Comparison of ENCODE assay signal across 5 cellular contexts in genomic region chr17:76731800-76732733, GRCh38. TPM values are rescaled to one million over a fixed set of nuclear protein-coding genes. Genes with fewer than 3 reads are reported as not detected.
A peak's percentile ranks its signal among the peaks of the same experiment; 100 is the strongest.
DNase-seq lines count a peak whose midpoint lies in the region; ATAC-seq, FAIRE-seq and TF ChIP-seq lines count a peak whose summit lies in the region.
"Not testable (repeated sequence)": the region's sequence is repeated elsewhere in the genome, so short reads cannot be mapped to it uniquely, and the experiment has no call there.

No MANE protein-coding gene starts in this region.

- DNase-seq in GM12892 (ENCODE audit: insufficient read length); activated CD4-positive, alpha-beta memory T cell treated with anti-CD3 and anti-CD28 coated beads for 36 hours; naive thymus-derived CD4-positive, alpha-beta T cell: not testable (repeated sequence)
- DNase-seq in NCI-H82 (lab: John Stamatoyannopoulos, UW) (peak; percentile 35), K562 (ENCODE audit: extremely low read depth in 1 of 4, low spot score in 3 of 4) (peak in 1 of 4 experiments; percentile 29)

- not testable (repeated sequence) for H3K9me1 ChIP-seq in K562 (ENCODE audit: control insufficient read depth, insufficient read depth, low read length)

- peak overlapping the region; percentile 33; the same call in 1 of the 3 replicates for H3K27ac ChIP-seq in K562 (ENCODE audit: extremely low read depth, low read depth, low read length)
- H3K27ac ChIP-seq in naive thymus-derived CD4-positive, alpha-beta T cell (ENCODE audit: low read depth, low read length): not testable (repeated sequence)

- not testable (repeated sequence) for H3K9me3 Mint-ChIP-seq in activated CD4-positive, alpha-beta memory T cell treated with anti-CD3 and anti-CD28 coated beads for 36 hours; naive thymus-derived CD4-positive, alpha-beta T cell

- POLR2A ChIA-PET in activated CD4-positive, alpha-beta memory T cell treated with anti-CD3 and anti-CD28 coated beads for 36 hours (lab: Charles Lee): interaction anchor here (0.5 to 1.6 kb wide), 5 partner anchors 11 to 305 kb away, joined by 3 to 4 read pairs (median 3); no protein-coding TSS in a partner anchor
- POLR2A ChIA-PET in K562 (lab: Yijun Ruan, JAX): interaction anchor here (0.6 to 8.5 kb wide), 15 partner anchors 7 to 324 kb away, joined by 3 to 75 read pairs (median 5); no protein-coding TSS in a partner anchor
- POLR2A ChIA-PET in naive thymus-derived CD4-positive, alpha-beta T cell (lab: Charles Lee): interaction anchor here (1.1 to 8.2 kb wide), 4 partner anchors 6 to 217 kb away, joined by 3 to 187 read pairs (median 34); partner anchors contain the start of genes JMJD6 and METTL23

- peak; percentile 15 for TF ChIP-seq POLR2A in GM12892 (IDR thresholded peaks at IDR 0.05; ENCODE audit: low read depth, low read length)
- peak; percentile 72 for TF ChIP-seq POLR2A in K562 (conservative IDR thresholded peaks at IDR 0.05)

- H3K4me1 Mint-ChIP-seq in activated CD4-positive, alpha-beta memory T cell treated with anti-CD3 and anti-CD28 coated beads for 36 hours (ENCODE audit: low read depth): peaks cover 45% of the 10 kb centered on the region
- H3K4me1 Mint-ChIP-seq in naive thymus-derived CD4-positive, alpha-beta T cell: peaks cover 26 to 82% (median 59%) of the 10 kb centered on the region in 7 donors

- BruUV-seq in K562 (replicated peaks; lab: Mats Ljungman, UMichigan): not testable (repeated sequence)

- TF ChIP-seq EP300 in K562 (IDR thresholded peaks at IDR 0.05; ENCODE audit: low read length): not testable (repeated sequence)

- not testable (repeated sequence) for FAIRE-seq in GM12892 (lab: Jason Lieb, UNC); K562 (lab: Jason Lieb, UNC)

- peaks cover 66% of the 10 kb centered on the region for H3K36me3 ChIP-seq in K562 (ENCODE audit: control insufficient read depth, insufficient read depth, low read length)
- H3K36me3 ChIP-seq in naive thymus-derived CD4-positive, alpha-beta T cell (ENCODE audit: control insufficient read depth in 2 of 3, insufficient read depth in 3 of 3, low read length in 3 of 3): peaks cover 21 to 45% (median 42%) of the 10 kb centered on the region in 3 experiments

- peaks cover 60% of the 10 kb centered on the region for H3K36me3 Mint-ChIP-seq in activated CD4-positive, alpha-beta memory T cell treated with anti-CD3 and anti-CD28 coated beads for 36 hours
- peaks cover 12 to 44% (median 33%) of the 10 kb centered on the region in 5 donors for H3K36me3 Mint-ChIP-seq in naive thymus-derived CD4-positive, alpha-beta T cell

- H3K4me2 ChIP-seq in K562 (ENCODE audit: insufficient read depth, low read length): not testable (repeated sequence)

- TF ChIP-seq RAD21 in K562 (CRISPR knock-in tag; conservative IDR thresholded peaks at IDR 0.05 in 1 of 2, IDR thresholded peaks at IDR 0.05 in 1 of 2): not testable (repeated sequence)

- not testable (repeated sequence) for H3K9me3 ChIP-seq in K562 (replicated peaks; ENCODE audit: control insufficient read depth, insufficient read depth, low read depth, low read length); naive thymus-derived CD4-positive, alpha-beta T cell (ENCODE audit: control insufficient read depth in 2 of 3, low read length in 3 of 3)

- H4K20me1 ChIP-seq in K562 (replicated peaks; ENCODE audit: control insufficient read depth, insufficient read depth, low read length): peaks cover 35% of the 10 kb centered on the region

- peaks cover 85% of the 10 kb centered on the region for H3K79me2 ChIP-seq in K562 (ENCODE audit: control insufficient read depth, insufficient read depth, low read length)

- not testable (repeated sequence) for H3K4me3 ChIP-seq in K562; naive thymus-derived CD4-positive, alpha-beta T cell (ENCODE audit: low read length)

- TF ChIP-seq CTCF in K562 (IDR thresholded peaks at IDR 0.05 in 2 of 3, conservative IDR thresholded peaks at IDR 0.05 in 1 of 3; ENCODE audit: insufficient read depth in 2 of 3, low read depth in 1 of 3, low read length in 3 of 3): not testable (repeated sequence)

- ATAC-seq in K562; naive thymus-derived CD4-positive, alpha-beta T cell: not testable (repeated sequence)

- H2AFZ ChIP-seq in K562 (ENCODE audit: low read depth, low read length): not testable (repeated sequence)

- peaks cover 15 to 23% of the 10 kb centered on the region in 2 experiments for H3K4me1 ChIP-seq in K562 (replicated peaks in 1 of 2; ENCODE audit: control insufficient read depth in 2 of 2, insufficient read depth in 2 of 2, low read length in 2 of 2)
- peaks cover 58 to 61% of the 10 kb centered on the region in 2 donors for H3K4me1 ChIP-seq in naive thymus-derived CD4-positive, alpha-beta T cell (ENCODE audit: control insufficient read depth in 2 of 2, insufficient read depth in 2 of 2, low read length in 2 of 2)

- H3K27me3 Mint-ChIP-seq in activated CD4-positive, alpha-beta memory T cell treated with anti-CD3 and anti-CD28 coated beads for 36 hours; naive thymus-derived CD4-positive, alpha-beta T cell: not testable (repeated sequence)

- not testable (repeated sequence) for H3K4me3 Mint-ChIP-seq in activated CD4-positive, alpha-beta memory T cell treated with anti-CD3 and anti-CD28 coated beads for 36 hours
- peak overlapping the region in 6 of 10 donors; percentile 10 to 98 (median 26) for H3K4me3 Mint-ChIP-seq in naive thymus-derived CD4-positive, alpha-beta T cell

- CTCF ChIA-PET in activated CD4-positive, alpha-beta memory T cell treated with anti-CD3 and anti-CD28 coated beads for 36 hours (lab: Charles Lee); K562 (lab: Yijun Ruan, JAX; ENCODE audit: low intra/inter-chr PET ratio): not testable (repeated sequence)
- CTCF ChIA-PET in naive thymus-derived CD4-positive, alpha-beta T cell (lab: Charles Lee): interaction anchor here (0.9 to 2.4 kb wide), 2 partner anchors 19 to 52 kb away, joined by 3 to 10 read pairs; no protein-coding TSS in a partner anchor

- WGBS in K562 (ENCODE audit: insufficient coverage, low coverage, missing lambda C conversion rate): 65% methylated on average over 12 of the region's 13 CpGs

- intact Hi-C loops in activated CD4-positive, alpha-beta memory T cell treated with anti-CD3 and anti-CD28 coated beads for 36 hours (cut with micrococcal nuclease); K562 (cut with micrococcal nuclease): not testable (repeated sequence)
- intact Hi-C loops in naive thymus-derived CD4-positive, alpha-beta T cell (cut with micrococcal nuclease): loop anchor here (10.0 kb wide), 2 partner anchors 713 to 947 kb away; partner anchors contain the start of gene UNK (in 1 of the 2)

- not testable (repeated sequence) for H3K9ac ChIP-seq in K562 (ENCODE audit: insufficient read depth in 1 of 2, low read depth in 2 of 2, low read length in 2 of 2)

- in situ Hi-C loops in K562 (cut with MboI): not testable (repeated sequence)

- peak overlapping the region; percentile 71 for H3K27ac Mint-ChIP-seq in activated CD4-positive, alpha-beta memory T cell treated with anti-CD3 and anti-CD28 coated beads for 36 hours
- H3K27ac Mint-ChIP-seq in naive thymus-derived CD4-positive, alpha-beta T cell: peak overlapping the region in 8 of 9 donors; percentile 28 to 95 (median 74)

- not testable (repeated sequence) for H3K27me3 ChIP-seq in K562 (ENCODE audit: control insufficient read depth in 2 of 2, insufficient read depth in 2 of 2, low read length in 2 of 2); naive thymus-derived CD4-positive, alpha-beta T cell (ENCODE audit: control insufficient read depth in 2 of 2, insufficient read depth in 2 of 2, low read length in 2 of 2)

RNA-seq across cellular contexts. Expression of gene SRSF2, which starts 5.1 kb away (rescaled TPM):
- polyA plus RNA-seq in GM12892 (2012; ENCODE audit: missing spikeins): 250 TPM
- 100 to 1,000 TPM; 299 TPM for total RNA-seq in activated CD4-positive, alpha-beta memory T cell treated with anti-CD3 and anti-CD28 coated beads for 36 hours
- 541 and 860 TPM in 2 replicates for total RNA-seq in K562 (2011; cell fraction: chromatin; rRNA removed; ENCODE audit: low replicate concordance)
- total RNA-seq in K562 (2011; cell fraction: nucleolus; rRNA removed): 738 and 811 TPM in 2 replicates
- total RNA-seq in K562 (2011; cell fraction: nucleoplasm; rRNA removed): 625 and 722 TPM in 2 replicates
- total RNA-seq in K562 (2014; rRNA removed) (583 and 1,185 TPM in 2 replicates), K562 (2014; rRNA removed; fragmentation: Illumina TruSeq; extraction: Trizol) (261 and 276 TPM in 2 replicates), K562 (2015; rRNA removed; fragmentation: Illumina TruSeq; extraction: Trizol) (339 and 353 TPM in 2 replicates), K562 (2021) (499 and 569 TPM in 2 replicates)
- polyA plus RNA-seq in K562 (2011; rRNA removed) (422 and 444 TPM in 2 replicates), K562 (2014; fragmentation: Illumina TruSeq; extraction: Trizol) (379 and 393 TPM in 2 replicates), K562 (2014; fragmentation: Nextera tagmentation; extraction: Ambion mirVana) (100 to 1,000 TPM; 161 to 186 TPM), K562 (2014; rRNA removed) (579 and 682 TPM in 2 replicates)
- polyA plus RNA-seq in K562 (2011; cell fraction: cytosol; rRNA removed): 268 and 523 TPM in 2 replicates
- polyA plus RNA-seq in K562 (2011; cell fraction: nucleus; rRNA removed): 1,783 and 2,637 TPM in 2 replicates
- polyA plus RNA-seq in K562 (2012): 310 and 372 TPM in 2 replicates
- polyA minus RNA-seq in K562 (2011; rRNA and poly(A)+ RNA removed): 180 and 185 TPM in 2 replicates
- 370 and 404 TPM in 2 replicates for polyA minus RNA-seq in K562 (2011; cell fraction: cytosol; rRNA and poly(A)+ RNA removed)
- polyA minus RNA-seq in K562 (2011; cell fraction: nucleus; rRNA and poly(A)+ RNA removed): 793 and 922 TPM in 2 replicates
- total RNA-seq in naive thymus-derived CD4-positive, alpha-beta T cell: 100 to 1,000 TPM; 327 to 363 (median 351) TPM
- 100 to 1,000 TPM; 104 to 126 TPM for polyA plus RNA-seq in naive thymus-derived CD4-positive, alpha-beta T cell

RNA-seq across cellular contexts. Expression of gene METTL23, which starts 5.4 kb away (rescaled TPM):
- polyA plus RNA-seq in GM12892 (2012; ENCODE audit: missing spikeins): 40.1 TPM
- 10 to 100 TPM; 29.1 to 29.2 TPM for total RNA-seq in activated CD4-positive, alpha-beta memory T cell treated with anti-CD3 and anti-CD28 coated beads for 36 hours
- total RNA-seq in K562 (2011; cell fraction: chromatin; rRNA removed; ENCODE audit: low replicate concordance): 39.2 and 44.3 TPM in 2 replicates
- 29.1 and 31.7 TPM in 2 replicates for total RNA-seq in K562 (2011; cell fraction: nucleolus; rRNA removed)
- total RNA-seq in K562 (2011; cell fraction: nucleoplasm; rRNA removed): 28.7 and 31.7 TPM in 2 replicates
- total RNA-seq in K562 (2014; rRNA removed) (29.4 and 32.9 TPM in 2 replicates), K562 (2014; rRNA removed; fragmentation: Illumina TruSeq; extraction: Trizol) (37.3 and 47.0 TPM in 2 replicates), K562 (2015; rRNA removed; fragmentation: Illumina TruSeq; extraction: Trizol) (24.1 and 29.5 TPM in 2 replicates), K562 (2021) (36.5 TPM in 2 replicates)
- polyA plus RNA-seq in K562 (2011; rRNA removed) (56.7 and 67.3 TPM in 2 replicates), K562 (2014; fragmentation: Illumina TruSeq; extraction: Trizol) (41.6 and 44.1 TPM in 2 replicates), K562 (2014; fragmentation: Nextera tagmentation; extraction: Ambion mirVana) (10 to 100 TPM; 42.2 to 46.1 TPM), K562 (2014; rRNA removed) (46.6 and 58.5 TPM in 2 replicates)
- 40.2 and 42.2 TPM in 2 replicates for polyA plus RNA-seq in K562 (2011; cell fraction: cytosol; rRNA removed)
- polyA plus RNA-seq in K562 (2011; cell fraction: nucleus; rRNA removed): 39.8 and 45.6 TPM in 2 replicates
- polyA plus RNA-seq in K562 (2012): 44.3 and 52.0 TPM in 2 replicates
- 29.0 and 31.8 TPM in 2 replicates for polyA minus RNA-seq in K562 (2011; rRNA and poly(A)+ RNA removed)
- polyA minus RNA-seq in K562 (2011; cell fraction: cytosol; rRNA and poly(A)+ RNA removed): 6.7 and 12.1 TPM in 2 replicates
- 9.2 and 15.1 TPM in 2 replicates for polyA minus RNA-seq in K562 (2011; cell fraction: nucleus; rRNA and poly(A)+ RNA removed)
- total RNA-seq in naive thymus-derived CD4-positive, alpha-beta T cell: 10 to 100 TPM; 39.6 to 74.0 (median 44.2) TPM
- 100 to 1,000 TPM; 147 to 152 TPM for polyA plus RNA-seq in naive thymus-derived CD4-positive, alpha-beta T cell

RNA-seq across cellular contexts. Expression of gene JMJD6, which starts 5.7 kb away (rescaled TPM):
- polyA plus RNA-seq in GM12892 (2012; ENCODE audit: missing spikeins): 23.8 TPM
- total RNA-seq in activated CD4-positive, alpha-beta memory T cell treated with anti-CD3 and anti-CD28 coated beads for 36 hours: 10 to 100 TPM; 53.4 to 56.6 TPM
- total RNA-seq in K562 (2011; cell fraction: chromatin; rRNA removed; ENCODE audit: low replicate concordance): 39.0 and 102 TPM in 2 replicates
- 54.7 and 69.0 TPM in 2 replicates for total RNA-seq in K562 (2011; cell fraction: nucleolus; rRNA removed)
- 46.6 and 49.9 TPM in 2 replicates for total RNA-seq in K562 (2011; cell fraction: nucleoplasm; rRNA removed)
- total RNA-seq in K562 (2014; rRNA removed) (40.2 and 40.7 TPM in 2 replicates), K562 (2014; rRNA removed; fragmentation: Illumina TruSeq; extraction: Trizol) (23.4 and 28.1 TPM in 2 replicates), K562 (2015; rRNA removed; fragmentation: Illumina TruSeq; extraction: Trizol) (37.4 and 38.5 TPM in 2 replicates), K562 (2021) (47.9 and 52.3 TPM in 2 replicates)
- polyA plus RNA-seq in K562 (2011; rRNA removed) (22.2 and 30.9 TPM in 2 replicates), K562 (2014; fragmentation: Illumina TruSeq; extraction: Trizol) (36.5 and 38.2 TPM in 2 replicates), K562 (2014; fragmentation: Nextera tagmentation; extraction: Ambion mirVana) (10 to 100 TPM in 1 of 2 experiments, 1 to 10 TPM in 1; 2.5 to 10.5 TPM), K562 (2014; rRNA removed) (36.3 and 40.9 TPM in 2 replicates)
- 25.7 and 30.0 TPM in 2 replicates for polyA plus RNA-seq in K562 (2011; cell fraction: cytosol; rRNA removed)
- polyA plus RNA-seq in K562 (2011; cell fraction: nucleus; rRNA removed): 83.8 and 88.4 TPM in 2 replicates
- 50.5 and 52.4 TPM in 2 replicates for polyA plus RNA-seq in K562 (2012)
- polyA minus RNA-seq in K562 (2011; rRNA and poly(A)+ RNA removed): 13.2 and 15.1 TPM in 2 replicates
- polyA minus RNA-seq in K562 (2011; cell fraction: cytosol; rRNA and poly(A)+ RNA removed): 17.1 and 17.9 TPM in 2 replicates
- polyA minus RNA-seq in K562 (2011; cell fraction: nucleus; rRNA and poly(A)+ RNA removed): 12.0 and 22.5 TPM in 2 replicates
- 100 to 1,000 TPM in 2 of 5 experiments, 10 to 100 TPM in 3; 39.9 to 132 (median 58.3) TPM for total RNA-seq in naive thymus-derived CD4-positive, alpha-beta T cell
- polyA plus RNA-seq in naive thymus-derived CD4-positive, alpha-beta T cell: 10 to 100 TPM; 18.5 to 44.3 TPM

RNA-seq across cellular contexts. Expression of gene MFSD11, which starts 5.9 kb away (rescaled TPM):
- polyA plus RNA-seq in GM12892 (2012; ENCODE audit: missing spikeins): 10.9 TPM
- total RNA-seq in activated CD4-positive, alpha-beta memory T cell treated with anti-CD3 and anti-CD28 coated beads for 36 hours: 10 to 100 TPM; 17.5 to 18.3 TPM
- total RNA-seq in K562 (2011; cell fraction: chromatin; rRNA removed; ENCODE audit: low replicate concordance): 145 and 147 TPM in 2 replicates
- total RNA-seq in K562 (2011; cell fraction: nucleolus; rRNA removed): 84.1 and 87.6 TPM in 2 replicates
- 125 and 138 TPM in 2 replicates for total RNA-seq in K562 (2011; cell fraction: nucleoplasm; rRNA removed)
- total RNA-seq in K562 (2014; rRNA removed): 15.5 and 25.6 TPM in 2 replicates
- 20.9 and 21.8 TPM in 2 replicates for total RNA-seq in K562 (2014; rRNA removed; fragmentation: Illumina TruSeq; extraction: Trizol)
- 21.6 and 24.1 TPM in 2 replicates for total RNA-seq in K562 (2015; rRNA removed; fragmentation: Illumina TruSeq; extraction: Trizol)
- total RNA-seq in K562 (2021): 24.5 and 26.2 TPM in 2 replicates
- polyA plus RNA-seq in K562 (2011; rRNA removed): 23.7 and 24.4 TPM in 2 replicates
- 20.6 and 23.7 TPM in 2 replicates for polyA plus RNA-seq in K562 (2011; cell fraction: cytosol; rRNA removed)
- polyA plus RNA-seq in K562 (2011; cell fraction: nucleus; rRNA removed): 57.8 and 68.3 TPM in 2 replicates
- 21.9 and 28.2 TPM in 2 replicates for polyA plus RNA-seq in K562 (2012)
- 15.0 and 17.9 TPM in 2 replicates for polyA plus RNA-seq in K562 (2014; fragmentation: Illumina TruSeq; extraction: Trizol)
- 10 to 100 TPM; 14.4 to 19.7 TPM for polyA plus RNA-seq in K562 (2014; fragmentation: Nextera tagmentation; extraction: Ambion mirVana)
- polyA plus RNA-seq in K562 (2014; rRNA removed): 19.9 and 22.8 TPM in 2 replicates
- polyA minus RNA-seq in K562 (2011; rRNA and poly(A)+ RNA removed): 30.5 and 35.7 TPM in 2 replicates
- polyA minus RNA-seq in K562 (2011; cell fraction: cytosol; rRNA and poly(A)+ RNA removed): 16.4 and 22.1 TPM in 2 replicates
- polyA minus RNA-seq in K562 (2011; cell fraction: nucleus; rRNA and poly(A)+ RNA removed): 30.6 and 40.5 TPM in 2 replicates
- 10 to 100 TPM; 24.4 to 33.7 (median 32.0) TPM for total RNA-seq in naive thymus-derived CD4-positive, alpha-beta T cell
- polyA plus RNA-seq in naive thymus-derived CD4-positive, alpha-beta T cell: 10 to 100 TPM; 17.3 to 25.4 TPM

RNA-seq across cellular contexts. Expression of gene MXRA7, which starts 21.3 kb away (rescaled TPM):
- 1.00 TPM for polyA plus RNA-seq in GM12892 (2012; ENCODE audit: missing spikeins)
- 1 to 10 TPM; 7.5 to 8.0 TPM for total RNA-seq in activated CD4-positive, alpha-beta memory T cell treated with anti-CD3 and anti-CD28 coated beads for 36 hours
- total RNA-seq in K562 (2011; cell fraction: chromatin; rRNA removed; ENCODE audit: low replicate concordance): 7.4 and 13.0 TPM in 2 replicates
- 13.7 and 15.5 TPM in 2 replicates for total RNA-seq in K562 (2011; cell fraction: nucleolus; rRNA removed)
- total RNA-seq in K562 (2011; cell fraction: nucleoplasm; rRNA removed): 17.9 and 28.3 TPM in 2 replicates
- total RNA-seq in K562 (2014; rRNA removed) (14.1 and 17.1 TPM in 2 replicates), K562 (2014; rRNA removed; fragmentation: Illumina TruSeq; extraction: Trizol) (17.8 and 18.9 TPM in 2 replicates), K562 (2015; rRNA removed; fragmentation: Illumina TruSeq; extraction: Trizol) (8.2 and 8.8 TPM in 2 replicates), K562 (2021) (12.8 and 14.3 TPM in 2 replicates)
- polyA plus RNA-seq in K562 (2011; rRNA removed) (36.8 and 38.4 TPM in 2 replicates), K562 (2014; fragmentation: Illumina TruSeq; extraction: Trizol) (24.4 and 25.0 TPM in 2 replicates), K562 (2014; fragmentation: Nextera tagmentation; extraction: Ambion mirVana) (1 to 10 TPM; 2.6 to 3.2 TPM), K562 (2014; rRNA removed) (14.4 and 22.0 TPM in 2 replicates)
- 14.5 and 26.4 TPM in 2 replicates for polyA plus RNA-seq in K562 (2011; cell fraction: cytosol; rRNA removed)
- polyA plus RNA-seq in K562 (2011; cell fraction: nucleus; rRNA removed): 17.3 and 17.5 TPM in 2 replicates
- 9.6 and 28.4 TPM in 2 replicates for polyA plus RNA-seq in K562 (2012)
- 15.4 and 21.1 TPM in 2 replicates for polyA minus RNA-seq in K562 (2011; rRNA and poly(A)+ RNA removed)
- 13.4 and 15.8 TPM in 2 replicates for polyA minus RNA-seq in K562 (2011; cell fraction: cytosol; rRNA and poly(A)+ RNA removed)
- polyA minus RNA-seq in K562 (2011; cell fraction: nucleus; rRNA and poly(A)+ RNA removed): 1.6 and 4.3 TPM in 2 replicates
- 1 to 10 TPM; 2.1 to 7.5 (median 2.8) TPM for total RNA-seq in naive thymus-derived CD4-positive, alpha-beta T cell
- polyA plus RNA-seq in naive thymus-derived CD4-positive, alpha-beta T cell: 1 to 10 TPM; 1.8 to 2.7 TPM
